ENCODE assay signal across 1 cellular context in the genomic region with DNA sequence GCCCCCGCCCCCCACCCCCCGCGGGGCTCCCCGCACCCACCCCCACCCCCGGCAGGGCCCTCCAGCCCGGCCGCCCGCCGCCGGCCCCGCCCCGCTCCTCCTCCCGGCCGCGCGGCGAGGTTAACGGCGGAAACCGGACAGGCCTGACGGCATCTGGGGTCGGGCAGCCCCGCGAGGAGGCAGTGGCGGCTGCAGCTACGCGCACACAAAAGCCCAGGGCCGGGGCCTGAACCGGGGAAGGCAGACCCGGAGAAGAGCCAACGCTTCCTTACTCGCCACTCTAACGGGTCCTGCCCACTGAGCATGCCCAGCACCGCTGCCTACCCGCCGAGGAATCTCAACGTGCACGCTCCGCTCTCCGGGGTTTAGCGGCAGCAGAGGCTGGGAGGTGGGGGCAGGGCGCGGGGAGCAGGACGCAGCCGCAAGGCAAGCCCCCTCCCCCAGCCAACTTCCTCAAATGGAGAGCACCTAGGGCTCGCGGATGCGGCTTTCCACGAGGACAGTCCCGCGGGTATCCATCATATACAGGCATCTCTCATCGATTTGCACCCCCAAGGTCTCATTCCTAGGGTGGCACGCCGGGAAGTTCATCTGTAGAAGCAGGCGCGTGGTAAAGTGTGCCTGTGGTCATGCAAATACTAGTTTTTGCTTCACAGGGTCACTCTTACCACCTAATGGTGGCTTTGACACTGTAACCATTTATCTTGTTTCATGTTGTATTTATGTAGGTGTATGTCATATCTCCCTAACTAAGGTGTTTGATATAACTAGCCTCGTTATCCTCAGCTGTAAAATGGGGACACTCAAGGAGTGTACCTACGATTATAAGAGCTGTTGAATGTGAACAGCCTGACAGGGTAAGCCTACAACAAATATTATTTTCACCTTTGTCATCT.
A peak's percentile ranks its signal among the peaks of the same experiment; 100 is the strongest.
TF ChIP-seq lines count a peak whose summit lies in the region.

A gene (minus strand): TSS at position 339 of the 896 bp plus-strand sequence. CDS start 761 bp downstream, outside the sequence.

TF ChIP-seq in HepG2, 621 proteins besides CTCF, POLR2A, EP300 and RAD21 (continued from another document):
- TF ChIP-seq, protein P1, sequence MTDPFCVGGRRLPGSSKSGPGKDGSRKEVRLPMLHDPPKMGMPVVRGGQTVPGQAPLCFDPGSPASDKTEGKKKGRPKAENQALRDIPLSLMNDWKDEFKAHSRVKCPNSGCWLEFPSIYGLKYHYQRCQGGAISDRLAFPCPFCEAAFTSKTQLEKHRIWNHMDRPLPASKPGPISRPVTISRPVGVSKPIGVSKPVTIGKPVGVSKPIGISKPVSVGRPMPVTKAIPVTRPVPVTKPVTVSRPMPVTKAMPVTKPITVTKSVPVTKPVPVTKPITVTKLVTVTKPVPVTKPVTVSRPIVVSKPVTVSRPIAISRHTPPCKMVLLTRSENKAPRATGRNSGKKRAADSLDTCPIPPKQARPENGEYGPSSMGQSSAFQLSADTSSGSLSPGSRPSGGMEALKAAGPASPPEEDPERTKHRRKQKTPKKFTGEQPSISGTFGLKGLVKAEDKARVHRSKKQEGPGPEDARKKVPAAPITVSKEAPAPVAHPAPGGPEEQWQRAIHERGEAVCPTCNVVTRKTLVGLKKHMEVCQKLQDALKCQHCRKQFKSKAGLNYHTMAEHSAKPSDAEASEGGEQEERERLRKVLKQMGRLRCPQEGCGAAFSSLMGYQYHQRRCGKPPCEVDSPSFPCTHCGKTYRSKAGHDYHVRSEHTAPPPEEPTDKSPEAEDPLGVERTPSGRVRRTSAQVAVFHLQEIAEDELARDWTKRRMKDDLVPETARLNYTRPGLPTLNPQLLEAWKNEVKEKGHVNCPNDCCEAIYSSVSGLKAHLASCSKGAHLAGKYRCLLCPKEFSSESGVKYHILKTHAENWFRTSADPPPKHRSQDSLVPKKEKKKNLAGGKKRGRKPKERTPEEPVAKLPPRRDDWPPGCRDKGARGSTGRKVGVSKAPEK (CRISPR knock-in tag; IDR thresholded peaks at IDR 0.05; ENCODE audit: borderline replicate concordance): peak; percentile 46; the same call in 1 of the 2 replicates
- TF ChIP-seq NONO (IDR thresholded peaks at IDR 0.05) (no peak), NONO (CRISPR knock-in tag; conservative IDR thresholded peaks at IDR 0.05) (peak; percentile 100), ZNF777 (CRISPR knock-in tag; IDR thresholded peaks at IDR 0.05) (peak; percentile 54; the same call in 1 of the 2 replicates), ERF (CRISPR knock-in tag; IDR thresholded peaks at IDR 0.05) (peak; percentile 95), ZNF7 (CRISPR knock-in tag; IDR thresholded peaks at IDR 0.05) (peak; percentile 23; the same call in 1 of the 2 replicates), ZNF33A (CRISPR knock-in tag; IDR thresholded peaks at IDR 0.05; ENCODE audit: borderline replicate concordance) (0 out of 2 replicates have a peak, but pooled peaks have one; percentile 43), GATAD1 (CRISPR knock-in tag; IDR thresholded peaks at IDR 0.05) (peak; percentile 84), HMG20B (CRISPR knock-in tag; conservative IDR thresholded peaks at IDR 0.05) (peak; percentile 60), ZFP36 (IDR thresholded peaks at IDR 0.05; ENCODE audit: borderline replicate concordance, low read depth, low read length, partially characterized antibody) (no peak), PHB2 (IDR thresholded peaks at IDR 0.05; ENCODE audit: partially characterized antibody) (no peak), CBX1 (IDR thresholded peaks at IDR 0.05; ENCODE audit: low read depth) (peak; percentile 87), RBAK (CRISPR knock-in tag; IDR thresholded peaks at IDR 0.05) (peak; percentile 60; the same call in 1 of the 2 replicates), SUZ12 (IDR thresholded peaks at IDR 0.05; ENCODE audit: low read depth, low read length) (no peak)
- TF ChIP-seq, protein P2, sequence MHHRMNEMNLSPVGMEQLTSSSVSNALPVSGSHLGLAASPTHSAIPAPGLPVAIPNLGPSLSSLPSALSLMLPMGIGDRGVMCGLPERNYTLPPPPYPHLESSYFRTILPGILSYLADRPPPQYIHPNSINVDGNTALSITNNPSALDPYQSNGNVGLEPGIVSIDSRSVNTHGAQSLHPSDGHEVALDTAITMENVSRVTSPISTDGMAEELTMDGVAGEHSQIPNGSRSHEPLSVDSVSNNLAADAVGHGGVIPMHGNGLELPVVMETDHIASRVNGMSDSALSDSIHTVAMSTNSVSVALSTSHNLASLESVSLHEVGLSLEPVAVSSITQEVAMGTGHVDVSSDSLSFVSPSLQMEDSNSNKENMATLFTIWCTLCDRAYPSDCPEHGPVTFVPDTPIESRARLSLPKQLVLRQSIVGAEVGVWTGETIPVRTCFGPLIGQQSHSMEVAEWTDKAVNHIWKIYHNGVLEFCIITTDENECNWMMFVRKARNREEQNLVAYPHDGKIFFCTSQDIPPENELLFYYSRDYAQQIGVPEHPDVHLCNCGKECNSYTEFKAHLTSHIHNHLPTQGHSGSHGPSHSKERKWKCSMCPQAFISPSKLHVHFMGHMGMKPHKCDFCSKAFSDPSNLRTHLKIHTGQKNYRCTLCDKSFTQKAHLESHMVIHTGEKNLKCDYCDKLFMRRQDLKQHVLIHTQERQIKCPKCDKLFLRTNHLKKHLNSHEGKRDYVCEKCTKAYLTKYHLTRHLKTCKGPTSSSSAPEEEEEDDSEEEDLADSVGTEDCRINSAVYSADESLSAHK (CRISPR knock-in tag; IDR thresholded peaks at IDR 0.05; ENCODE audit: borderline replicate concordance): no peak
- TF ChIP-seq, protein P3, sequence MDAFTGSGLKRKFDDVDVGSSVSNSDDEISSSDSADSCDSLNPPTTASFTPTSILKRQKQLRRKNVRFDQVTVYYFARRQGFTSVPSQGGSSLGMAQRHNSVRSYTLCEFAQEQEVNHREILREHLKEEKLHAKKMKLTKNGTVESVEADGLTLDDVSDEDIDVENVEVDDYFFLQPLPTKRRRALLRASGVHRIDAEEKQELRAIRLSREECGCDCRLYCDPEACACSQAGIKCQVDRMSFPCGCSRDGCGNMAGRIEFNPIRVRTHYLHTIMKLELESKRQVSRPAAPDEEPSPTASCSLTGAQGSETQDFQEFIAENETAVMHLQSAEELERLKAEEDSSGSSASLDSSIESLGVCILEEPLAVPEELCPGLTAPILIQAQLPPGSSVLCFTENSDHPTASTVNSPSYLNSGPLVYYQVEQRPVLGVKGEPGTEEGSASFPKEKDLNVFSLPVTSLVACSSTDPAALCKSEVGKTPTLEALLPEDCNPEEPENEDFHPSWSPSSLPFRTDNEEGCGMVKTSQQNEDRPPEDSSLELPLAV (CRISPR knock-in tag; conservative IDR thresholded peaks at IDR 0.05; ENCODE audit: low read depth): no peak
- TF ChIP-seq, protein P4, sequence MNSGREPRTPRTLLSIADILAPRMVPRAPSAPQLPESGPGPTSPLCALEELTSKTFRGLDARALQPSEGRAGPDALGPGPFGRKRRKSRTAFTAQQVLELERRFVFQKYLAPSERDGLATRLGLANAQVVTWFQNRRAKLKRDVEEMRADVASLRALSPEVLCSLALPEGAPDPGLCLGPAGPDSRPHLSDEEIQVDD (CRISPR knock-in tag; IDR thresholded peaks at IDR 0.05; ENCODE audit: borderline replicate concordance): peak; percentile 69; the same call in 1 of the 2 replicates
- TF ChIP-seq, protein P5, sequence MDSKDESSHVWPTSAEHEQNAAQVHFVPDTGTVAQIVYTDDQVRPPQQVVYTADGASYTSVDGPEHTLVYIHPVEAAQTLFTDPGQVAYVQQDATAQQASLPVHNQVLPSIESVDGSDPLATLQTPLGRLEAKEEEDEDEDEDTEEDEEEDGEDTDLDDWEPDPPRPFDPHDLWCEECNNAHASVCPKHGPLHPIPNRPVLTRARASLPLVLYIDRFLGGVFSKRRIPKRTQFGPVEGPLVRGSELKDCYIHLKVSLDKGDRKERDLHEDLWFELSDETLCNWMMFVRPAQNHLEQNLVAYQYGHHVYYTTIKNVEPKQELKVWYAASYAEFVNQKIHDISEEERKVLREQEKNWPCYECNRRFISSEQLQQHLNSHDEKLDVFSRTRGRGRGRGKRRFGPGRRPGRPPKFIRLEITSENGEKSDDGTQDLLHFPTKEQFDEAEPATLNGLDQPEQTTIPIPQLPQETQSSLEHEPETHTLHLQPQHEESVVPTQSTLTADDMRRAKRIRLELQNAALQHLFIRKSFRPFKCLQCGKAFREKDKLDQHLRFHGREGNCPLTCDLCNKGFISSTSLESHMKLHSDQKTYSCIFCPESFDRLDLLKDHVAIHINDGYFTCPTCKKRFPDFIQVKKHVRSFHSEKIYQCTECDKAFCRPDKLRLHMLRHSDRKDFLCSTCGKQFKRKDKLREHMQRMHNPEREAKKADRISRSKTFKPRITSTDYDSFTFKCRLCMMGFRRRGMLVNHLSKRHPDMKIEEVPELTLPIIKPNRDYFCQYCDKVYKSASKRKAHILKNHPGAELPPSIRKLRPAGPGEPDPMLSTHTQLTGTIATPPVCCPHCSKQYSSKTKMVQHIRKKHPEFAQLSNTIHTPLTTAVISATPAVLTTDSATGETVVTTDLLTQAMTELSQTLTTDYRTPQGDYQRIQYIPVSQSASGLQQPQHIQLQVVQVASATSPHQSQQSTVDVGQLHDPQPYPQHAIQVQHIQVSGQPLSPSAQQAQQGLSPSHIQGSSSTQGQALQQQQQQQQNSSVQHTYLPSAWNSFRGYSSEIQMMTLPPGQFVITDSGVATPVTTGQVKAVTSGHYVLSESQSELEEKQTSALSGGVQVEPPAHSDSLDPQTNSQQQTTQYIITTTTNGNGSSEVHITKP (CRISPR knock-in tag; IDR thresholded peaks at IDR 0.05; ENCODE audit: low read depth): peak; percentile 79; the same call in 1 of the 2 replicates
- TF ChIP-seq, protein P6, sequence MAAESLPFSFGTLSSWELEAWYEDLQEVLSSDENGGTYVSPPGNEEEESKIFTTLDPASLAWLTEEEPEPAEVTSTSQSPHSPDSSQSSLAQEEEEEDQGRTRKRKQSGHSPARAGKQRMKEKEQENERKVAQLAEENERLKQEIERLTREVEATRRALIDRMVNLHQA (CRISPR knock-in tag; IDR thresholded peaks at IDR 0.05): no peak
- TF ChIP-seq, protein P7, sequence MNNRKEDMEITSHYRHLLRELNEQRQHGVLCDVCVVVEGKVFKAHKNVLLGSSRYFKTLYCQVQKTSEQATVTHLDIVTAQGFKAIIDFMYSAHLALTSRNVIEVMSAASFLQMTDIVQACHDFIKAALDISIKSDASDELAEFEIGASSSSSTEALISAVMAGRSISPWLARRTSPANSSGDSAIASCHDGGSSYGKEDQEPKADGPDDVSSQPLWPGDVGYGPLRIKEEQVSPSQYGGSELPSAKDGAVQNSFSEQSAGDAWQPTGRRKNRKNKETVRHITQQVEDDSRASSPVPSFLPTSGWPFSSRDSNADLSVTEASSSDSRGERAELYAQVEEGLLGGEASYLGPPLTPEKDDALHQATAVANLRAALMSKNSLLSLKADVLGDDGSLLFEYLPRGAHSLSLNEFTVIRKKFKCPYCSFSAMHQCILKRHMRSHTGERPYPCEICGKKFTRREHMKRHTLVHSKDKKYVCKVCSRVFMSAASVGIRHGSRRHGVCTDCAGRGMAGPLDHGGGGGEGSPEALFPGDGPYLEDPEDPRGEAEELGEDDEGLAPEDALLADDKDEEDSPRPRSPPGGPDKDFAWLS (CRISPR knock-in tag; IDR thresholded peaks at IDR 0.05; ENCODE audit: borderline replicate concordance): no peak; the same call in 1 of the 2 replicates
